ENCODE assay signal across 10 cellular contexts in genomic region chr14:37709419-37710195, GRCh38.
A peak's percentile ranks its signal among the peaks of the same experiment; 100 is the strongest.
DNase-seq lines count a peak whose midpoint lies in the region; ATAC-seq and TF ChIP-seq lines count a peak whose summit lies in the region.
"Had no signal": no experiment of that assay in that cellular context is flagged by ENCODE, and none has a peak within 500 bp of the region (broad histone marks: within the 10 kb centered on the region; RNA-seq: fewer than 3 reads in every experiment).

No MANE protein-coding gene starts in this region.

- BruUV-seq in PC-9 (replicated peaks; lab: Mats Ljungman, UMichigan): no TSS peak

- no peak for ATAC-seq in GM18520 (IDR thresholded peaks at IDR 0.05; ENCODE audit: unreplicated experiment)
- ATAC-seq in GM21786 (IDR thresholded peaks at IDR 0.05; ENCODE audit: unreplicated experiment): no peak
- ATAC-seq in GM18907 (IDR thresholded peaks at IDR 0.05; ENCODE audit: unreplicated experiment): no peak

- no peak overlapping the region for H3K4me3 ChIP-seq in PC-9
- no peak overlapping the region for H3K4me3 ChIP-seq in foreskin fibroblast (ENCODE audit: low read depth in 1 of 2, low read length in 2 of 2)

- intact Hi-C loops in PC-9 (cut with micrococcal nuclease; ENCODE audit: unreplicated experiment): loop anchor here (2.0 to 10.0 kb wide), 2 partner anchors 165 to 465 kb away; no protein-coding TSS in a partner anchor

- H3K79me2 ChIP-seq in PC-9 (ENCODE audit: low read depth): no peaks in the 10 kb centered on the region

- H3K9me2 ChIP-seq in PC-9 (ENCODE audit: insufficient read depth): no peaks in the 10 kb centered on the region

- H3F3A ChIP-seq in PC-9 (ENCODE audit: insufficient read depth, low read depth): no peaks in the 10 kb centered on the region

- POLR2A ChIA-PET in PC-9 (lab: Charles Lee; ENCODE audit: unreplicated experiment): interaction anchor here (0.7 kb wide), 1 partner anchor 12 kb away, joined by 3 read pairs; no protein-coding TSS in a partner anchor

- H3K27ac ChIP-seq in 22Rv1: peak overlapping the region; percentile 40; the same call in 1 of the 2 replicates
- H3K27ac ChIP-seq in PC-9: no peak overlapping the region

- TF ChIP-seq CTCF in 22Rv1 (IDR thresholded peaks at IDR 0.05) (peak; percentile 75), PC-9 (conservative IDR thresholded peaks at IDR 0.05) (peak; percentile 53), foreskin fibroblast (IDR thresholded peaks at IDR 0.05; ENCODE audit: low read depth, low read length) (peak; percentile 36)

- H3K36me3 ChIP-seq in PC-9 (ENCODE audit: low read depth): no peaks in the 10 kb centered on the region

- no peak overlapping the region for H3K4me2 ChIP-seq in PC-9

- H3K9me3 ChIP-seq in PC-9 (ENCODE audit: insufficient read depth, low read depth): no peaks in the 10 kb centered on the region

- H3K27me3 ChIP-seq in PC-9 (ENCODE audit: insufficient read depth, low read depth): no peaks in the 10 kb centered on the region

- H4K20me1 ChIP-seq in PC-9 (ENCODE audit: insufficient read depth): no peaks in the 10 kb centered on the region

- no peak overlapping the region for H2AFZ ChIP-seq in PC-9

- DNase-seq in GM03348 (ENCODE audit: low spot score) (peak; percentile 36), PC-9 (no peak), foreskin fibroblast (peak; percentile 8 to 40), SK-N-DZ (ENCODE audit: low spot score) (no peak)
- DNase-seq: activated T-cell treated with anti-CD3 and anti-CD28 coated beads, Interleukin-2, amount 50 U/mL, for 1 hour; NCI-H2081 treated with DMSO at 0.1 percent for 48 hours had no signal

- H3K4me1 ChIP-seq in PC-9 (replicated peaks; ENCODE audit: insufficient read depth): peaks cover 8% of the 10 kb centered on the region; the same call in 1 of the 2 replicates

- CTCF ChIA-PET in PC-9 (lab: Charles Lee): interaction anchor here (0.5 to 0.9 kb wide), 3 partner anchors 9 to 337 kb away, joined by 3 to 8 read pairs (median 3); no protein-coding TSS in a partner anchor

Comparison
In these comparisons a context has a peak if more than half of its experiments do, and no peak if none do; other contexts are left out.
1. DNase-seq: peak in GM03348 (single experiment) and foreskin fibroblast (2 of 2); none in PC-9 (0 of 2) and SK-N-DZ (single experiment).
2. Peak in every context shown above with its lines, with median percentiles within 50 percentile points of each other: CTCF ChIP-seq.